8 cellular contexts compared by ENCODE assay signal in genomic region chr16:69762843-69763556, GRCh38. TPM values are rescaled to one million over a fixed set of nuclear protein-coding genes. Genes with fewer than 3 reads are reported as not detected.
DNase-seq lines count a peak whose midpoint lies in the region; TF ChIP-seq lines count a peak whose summit lies in the region.

No MANE protein-coding gene starts in this region.

- peaks cover 6% of the 10 kb centered on the region for H3K36me3 Mint-ChIP-seq in activated naive CD4-positive, alpha-beta T cell treated with anti-CD3 and anti-CD28 coated beads for 36 hours (ENCODE audit: low read depth)

- H3K27ac ChIP-seq in hepatocyte: peak overlapping the region; percentile 86

- H3K27me3 ChIP-seq in hepatocyte (no peaks in the 10 kb centered on the region), skeletal muscle satellite cell (ENCODE audit: control insufficient read depth, insufficient read depth, low read length) (no peaks in the 10 kb centered on the region)

- H3K4me3 Mint-ChIP-seq in activated naive CD4-positive, alpha-beta T cell treated with anti-CD3 and anti-CD28 coated beads for 36 hours: peak overlapping the region; percentile 97

- no peaks in the 10 kb centered on the region for H3K9me2 ChIP-seq in hepatocyte (replicated peaks; ENCODE audit: insufficient read depth)

- peaks cover 41% of the 10 kb centered on the region for H3K4me1 Mint-ChIP-seq in activated naive CD4-positive, alpha-beta T cell treated with anti-CD3 and anti-CD28 coated beads for 36 hours (ENCODE audit: low read depth)

- H3K4me3 ChIP-seq in LNCaP clone FGC (ENCODE audit: low read depth, low read length) (peak overlapping the region; percentile 94), hepatocyte (peak overlapping the region; percentile 44), skeletal muscle satellite cell (ENCODE audit: low read length) (peak overlapping the region; percentile 89)

- H3K4me2 ChIP-seq in hepatocyte (peak overlapping the region; percentile 76), skeletal muscle satellite cell (ENCODE audit: low read length) (peak overlapping the region; percentile 89)

- H3K36me3 ChIP-seq in hepatocyte (replicated peaks; ENCODE audit: insufficient read depth, low read depth) (no peaks in the 10 kb centered on the region), skeletal muscle satellite cell (ENCODE audit: insufficient read depth, low read length) (no peaks in the 10 kb centered on the region)

- TF ChIP-seq CTCF in LNCaP clone FGC (IDR thresholded peaks at IDR 0.05; ENCODE audit: control insufficient read depth, extremely low read depth, insufficient read depth) (no peak), hepatocyte (IDR thresholded peaks at IDR 0.05; ENCODE audit: poor library complexity) (no peak)

- peaks cover 48% of the 10 kb centered on the region for H3K79me2 ChIP-seq in hepatocyte

- no peak for DNase-seq in activated naive CD4-positive, alpha-beta T cell treated with anti-CD3 and anti-CD28 coated beads for 36 hours
- no peak for DNase-seq in activated naive CD4-positive, alpha-beta T cell treated with anti-CD3 and anti-CD28 coated beads, Interleukin-2, amount 50 U/mL, for 16 hours
- peak; percentile 42 for DNase-seq in LNCaP clone FGC (ENCODE audit: low read depth)
- peak; percentile 45 for DNase-seq in amniotic epithelial cell (ENCODE audit: low read depth)
- DNase-seq in hepatocyte (ENCODE audit: low spot score): peak; percentile 61
- DNase-seq in SW480 (ENCODE audit: low spot score): no peak
- no peak for DNase-seq in SK-N-DZ (ENCODE audit: low spot score)

- H3K9me3 ChIP-seq in hepatocyte (ENCODE audit: low read depth): no peaks in the 10 kb centered on the region
- H3K9me3 ChIP-seq in skeletal muscle satellite cell (replicated peaks; ENCODE audit: low read length): no peaks in the 10 kb centered on the region

- peak overlapping the region; percentile 93 for H3K9ac ChIP-seq in skeletal muscle satellite cell (ENCODE audit: low read depth, low read length)

- intact Hi-C loops in activated naive CD4-positive, alpha-beta T cell treated with anti-CD3 and anti-CD28 coated beads for 36 hours (cut with micrococcal nuclease): loop anchor here (2.0 kb wide), 1 partner anchor 54 kb away; no protein-coding TSS in a partner anchor

- peak overlapping the region; percentile 91 for H3K27ac Mint-ChIP-seq in activated naive CD4-positive, alpha-beta T cell treated with anti-CD3 and anti-CD28 coated beads for 36 hours

- no peaks in the 10 kb centered on the region for H3K27me3 Mint-ChIP-seq in activated naive CD4-positive, alpha-beta T cell treated with anti-CD3 and anti-CD28 coated beads for 36 hours (ENCODE audit: low read depth)

- WGBS in hepatocyte (ENCODE audit: low lambda C conversion rate, missing lambda C conversion rate): 10% methylated on average over 13 of the region's 13 CpGs

- H2AFZ ChIP-seq in hepatocyte: peak overlapping the region; percentile 67

- no peaks in the 10 kb centered on the region for H3K9me3 Mint-ChIP-seq in activated naive CD4-positive, alpha-beta T cell treated with anti-CD3 and anti-CD28 coated beads for 36 hours

- CTCF ChIA-PET in activated naive CD4-positive, alpha-beta T cell treated with anti-CD3 and anti-CD28 coated beads for 36 hours (lab: Charles Lee): interaction anchor here (1.0 to 1.4 kb wide), 2 partner anchors 9 to 367 kb away, joined by 3 to 10 read pairs; partner anchors contain the start of gene NOB1

- peaks cover 5% of the 10 kb centered on the region for H3K4me1 ChIP-seq in hepatocyte (ENCODE audit: insufficient read depth)
- H3K4me1 ChIP-seq in skeletal muscle satellite cell (ENCODE audit: control insufficient read depth, insufficient read depth, low read length): peaks cover 9% of the 10 kb centered on the region

- no peaks in the 10 kb centered on the region for H4K20me1 ChIP-seq in hepatocyte (ENCODE audit: insufficient read depth, poor library complexity, severe bottlenecking)

RNA-seq across cellular contexts. Expression of gene WWP2, which starts 0.9 kb away (rescaled TPM):
- total RNA-seq in activated naive CD4-positive, alpha-beta T cell treated with anti-CD3 and anti-CD28 coated beads for 36 hours: 10 to 100 TPM; 27.7 to 32.3 TPM
- total RNA-seq in hepatocyte: 19.9 and 26.2 TPM in 2 replicates
- 19.1 and 23.1 TPM in 2 replicates for polyA plus RNA-seq in hepatocyte
- total RNA-seq in skeletal muscle satellite cell (2012; rRNA removed): 16.2 and 23.6 TPM in 2 replicates
- 14.1 and 16.2 TPM in 2 replicates for polyA plus RNA-seq in SK-N-DZ (2014; cell fraction: cytosol; rRNA removed)
- polyA plus RNA-seq in SK-N-DZ (2014; cell fraction: nucleus; rRNA removed): 14.0 and 26.6 TPM in 2 replicates

RNA-seq across cellular contexts. Expression of gene NOB1, which starts 8.3 kb away (rescaled TPM):
- 100 to 1,000 TPM; 110 to 114 TPM for total RNA-seq in activated naive CD4-positive, alpha-beta T cell treated with anti-CD3 and anti-CD28 coated beads for 36 hours
- 23.9 and 34.6 TPM in 2 replicates for total RNA-seq in hepatocyte
- 25.1 and 28.0 TPM in 2 replicates for polyA plus RNA-seq in hepatocyte
- 46.5 and 47.7 TPM in 2 replicates for total RNA-seq in skeletal muscle satellite cell (2012; rRNA removed)
- polyA plus RNA-seq in SK-N-DZ (2014; cell fraction: cytosol; rRNA removed): 17.5 and 24.6 TPM in 2 replicates
- polyA plus RNA-seq in SK-N-DZ (2014; cell fraction: nucleus; rRNA removed): 11.2 and 23.9 TPM in 2 replicates

RNA-seq across cellular contexts. Expression of gene NQO1, which starts 36.6 kb away (rescaled TPM):
- total RNA-seq in activated naive CD4-positive, alpha-beta T cell treated with anti-CD3 and anti-CD28 coated beads for 36 hours: 10 to 100 TPM; 11.6 to 11.9 TPM
- 131 and 132 TPM in 2 replicates for total RNA-seq in hepatocyte
- polyA plus RNA-seq in hepatocyte: 142 and 169 TPM in 2 replicates
- 335 and 630 TPM in 2 replicates for total RNA-seq in skeletal muscle satellite cell (2012; rRNA removed)
- polyA plus RNA-seq in SK-N-DZ (2014; cell fraction: cytosol; rRNA removed): 8.6 and 13.9 TPM in 2 replicates
- polyA plus RNA-seq in SK-N-DZ (2014; cell fraction: nucleus; rRNA removed): 5.2 and 8.3 TPM in 2 replicates

Comparison
In these comparisons a context has a peak if more than half of its experiments do, and no peak if none do; other contexts are left out.
1. DNase-seq: peak in LNCaP clone FGC (single experiment), amniotic epithelial cell (single experiment) and hepatocyte (single experiment); none in activated naive CD4-positive, alpha-beta T cell treated with anti-CD3 and anti-CD28 coated beads for 36 hours (single experiment), activated naive CD4-positive, alpha-beta T cell treated with anti-CD3 and anti-CD28 coated beads, Interleukin-2, amount 50 U/mL, for 16 hours (single experiment), SW480 (single experiment) and SK-N-DZ (single experiment).
2. H3K4me3 ChIP-seq: peak in every context shown above with its lines; median percentile 94 in LNCaP clone FGC; 89 in skeletal muscle satellite cell; 44 in hepatocyte.
3. RNA of gene NQO1, which starts 36.6 kb away (total RNA-seq): 131 to 132 TPM in hepatocyte; 11.6 to 11.9 TPM in activated naive CD4-positive, alpha-beta T cell treated with anti-CD3 and anti-CD28 coated beads for 36 hours; every median in the first group is over 10 times any median in the second.